Comparison of ENCODE assay signal across 1 cellular context in the genomic region with DNA sequence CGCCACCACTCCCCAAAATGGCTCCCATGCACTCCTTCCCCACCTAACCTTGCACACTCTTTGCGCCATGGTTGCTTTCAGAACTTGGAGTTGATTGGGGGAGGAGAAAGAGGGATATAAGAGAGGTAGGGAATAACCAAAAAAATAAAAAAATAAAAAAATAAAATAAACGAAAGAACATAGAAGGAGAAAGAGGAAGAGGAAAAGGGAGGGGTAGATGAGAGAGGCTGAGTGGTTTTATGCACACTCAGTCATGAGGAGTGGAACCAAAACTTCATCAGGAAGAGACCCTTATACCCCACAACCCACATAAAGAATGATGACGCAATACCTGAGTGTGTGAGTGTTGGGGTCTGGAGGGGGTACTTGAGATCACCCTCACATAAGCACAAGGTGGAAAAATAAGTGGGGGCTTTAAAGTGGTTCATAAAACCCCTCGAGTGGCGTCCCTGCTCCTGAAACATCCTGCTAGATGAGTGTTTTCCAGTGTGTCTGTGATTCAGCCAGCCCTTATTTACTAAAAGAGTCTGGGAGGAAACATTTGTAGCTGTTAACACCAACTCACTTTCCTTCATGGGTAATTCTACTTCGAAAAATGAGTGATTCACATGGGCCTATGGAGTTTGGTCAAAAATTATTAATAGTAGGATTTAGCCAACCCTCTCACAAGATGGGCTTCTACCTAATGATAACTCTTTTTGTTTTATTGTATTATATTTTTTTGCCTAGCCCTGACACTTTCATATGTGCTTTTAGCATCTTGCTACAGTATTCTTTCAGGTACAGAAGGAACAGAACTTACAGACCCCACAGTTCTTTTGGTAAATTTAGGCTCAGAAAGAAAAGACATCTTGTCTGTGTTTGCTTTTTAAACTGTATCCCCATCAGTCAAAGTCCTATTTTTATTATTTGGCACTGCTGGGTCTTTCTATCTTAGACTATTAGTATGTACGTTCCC.
TF ChIP-seq lines count a peak whose summit lies in the region.

No MANE protein-coding gene starts in this region.

TF ChIP-seq in GM12878, 131 proteins besides CTCF, POLR2A, EP300 and RAD21 (continued from another document and continues in another):
- TF ChIP-seq NFIC (IDR thresholded peaks at IDR 0.05; ENCODE audit: low read depth, low read length) (peak; percentile 55), TBL1XR1 (IDR thresholded peaks at IDR 0.05; ENCODE audit: low read depth, low read length) (0 out of 2 replicates have a peak, but pooled peaks have one; percentile 18), NFXL1 (IDR thresholded peaks at IDR 0.05; ENCODE audit: borderline replicate concordance) (no peak), EGR1 (IDR thresholded peaks at IDR 0.05; ENCODE audit: borderline replicate concordance in 1 of 2, low read depth in 2 of 2, low read length in 2 of 2) (no peak), SPI1 (IDR thresholded peaks at IDR 0.05; ENCODE audit: borderline replicate concordance, insufficient read depth, low read depth, low read length) (peak; percentile 74), CHD1 (IDR thresholded peaks at IDR 0.05; ENCODE audit: low read depth, low read length) (0 out of 2 replicates have a peak, but pooled peaks have one; percentile 21), PAX5 (IDR thresholded peaks at IDR 0.05; ENCODE audit: borderline replicate concordance, low read depth, low read length) (no peak), PML (IDR thresholded peaks at IDR 0.05; ENCODE audit: low read length) (no peak; the same call in 1 of the 2 replicates), PAX8 (IDR thresholded peaks at IDR 0.05) (peak; percentile 52; the same call in 1 of the 2 replicates), BCLAF1 (IDR thresholded peaks at IDR 0.05) (no peak), EZH2 (IDR thresholded peaks at IDR 0.05; ENCODE audit: borderline replicate concordance, control insufficient read depth, low read depth, low read length) (no peak), ATF2 (IDR thresholded peaks at IDR 0.05; ENCODE audit: low read length) (peak; percentile 14), BACH1 (IDR thresholded peaks at IDR 0.05; ENCODE audit: borderline replicate concordance) (peak; percentile 61; the same call in 1 of the 2 replicates), ZNF687 (IDR thresholded peaks at IDR 0.05) (0 out of 2 replicates have a peak, but pooled peaks have one; percentile 23), JUND (IDR thresholded peaks at IDR 0.05; ENCODE audit: low read depth, low read length) (no peak), SMAD1 (IDR thresholded peaks at IDR 0.05; ENCODE audit: low read depth, partially characterized antibody) (peak; percentile 71), HDAC2 (IDR thresholded peaks at IDR 0.05) (no peak), IRF5 (IDR thresholded peaks at IDR 0.05; ENCODE audit: borderline replicate concordance) (no peak), RUNX3 (IDR thresholded peaks at IDR 0.05; ENCODE audit: low read length) (peak; percentile 84), SMC3 (IDR thresholded peaks at IDR 0.05; ENCODE audit: borderline replicate concordance, low read length) (no peak), MTA2 (IDR thresholded peaks at IDR 0.05; ENCODE audit: low read depth) (peak; percentile 41; the same call in 1 of the 2 replicates), GATAD2B (conservative IDR thresholded peaks at IDR 0.05; ENCODE audit: low read depth) (no peak), CHD2 (IDR thresholded peaks at IDR 0.05; ENCODE audit: borderline replicate concordance, low read depth, low read length) (no peak), BCL11A (IDR thresholded peaks at IDR 0.05; ENCODE audit: low read depth, low read length) (no peak), BMI1 (IDR thresholded peaks at IDR 0.05; ENCODE audit: borderline replicate concordance) (0 out of 2 replicates have a peak, but pooled peaks have one; percentile 53), SMARCA5 (IDR thresholded peaks at IDR 0.05) (no peak), RAD51 (IDR thresholded peaks at IDR 0.05) (no peak), TCF3 (IDR thresholded peaks at IDR 0.05; ENCODE audit: borderline replicate concordance, insufficient read depth, low read depth, low read length) (no peak), SREBF2 (IDR thresholded peaks at IDR 0.05; ENCODE audit: low read length) (no peak)
- TF ChIP-seq, protein P1, sequence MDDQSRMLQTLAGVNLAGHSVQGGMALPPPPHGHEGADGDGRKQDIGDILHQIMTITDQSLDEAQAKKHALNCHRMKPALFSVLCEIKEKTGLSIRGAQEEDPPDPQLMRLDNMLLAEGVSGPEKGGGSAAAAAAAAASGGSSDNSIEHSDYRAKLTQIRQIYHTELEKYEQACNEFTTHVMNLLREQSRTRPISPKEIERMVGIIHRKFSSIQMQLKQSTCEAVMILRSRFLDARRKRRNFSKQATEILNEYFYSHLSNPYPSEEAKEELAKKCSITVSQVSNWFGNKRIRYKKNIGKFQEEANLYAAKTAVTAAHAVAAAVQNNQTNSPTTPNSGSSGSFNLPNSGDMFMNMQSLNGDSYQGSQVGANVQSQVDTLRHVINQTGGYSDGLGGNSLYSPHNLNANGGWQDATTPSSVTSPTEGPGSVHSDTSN (IDR thresholded peaks at IDR 0.05; ENCODE audit: insufficient replicate concordance, low read depth, low read length), result no peak
- TF ChIP-seq, protein P2, sequence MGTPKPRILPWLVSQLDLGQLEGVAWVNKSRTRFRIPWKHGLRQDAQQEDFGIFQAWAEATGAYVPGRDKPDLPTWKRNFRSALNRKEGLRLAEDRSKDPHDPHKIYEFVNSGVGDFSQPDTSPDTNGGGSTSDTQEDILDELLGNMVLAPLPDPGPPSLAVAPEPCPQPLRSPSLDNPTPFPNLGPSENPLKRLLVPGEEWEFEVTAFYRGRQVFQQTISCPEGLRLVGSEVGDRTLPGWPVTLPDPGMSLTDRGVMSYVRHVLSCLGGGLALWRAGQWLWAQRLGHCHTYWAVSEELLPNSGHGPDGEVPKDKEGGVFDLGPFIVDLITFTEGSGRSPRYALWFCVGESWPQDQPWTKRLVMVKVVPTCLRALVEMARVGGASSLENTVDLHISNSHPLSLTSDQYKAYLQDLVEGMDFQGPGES (IDR thresholded peaks at IDR 0.05), result no peak
- TF ChIP-seq, protein P3, sequence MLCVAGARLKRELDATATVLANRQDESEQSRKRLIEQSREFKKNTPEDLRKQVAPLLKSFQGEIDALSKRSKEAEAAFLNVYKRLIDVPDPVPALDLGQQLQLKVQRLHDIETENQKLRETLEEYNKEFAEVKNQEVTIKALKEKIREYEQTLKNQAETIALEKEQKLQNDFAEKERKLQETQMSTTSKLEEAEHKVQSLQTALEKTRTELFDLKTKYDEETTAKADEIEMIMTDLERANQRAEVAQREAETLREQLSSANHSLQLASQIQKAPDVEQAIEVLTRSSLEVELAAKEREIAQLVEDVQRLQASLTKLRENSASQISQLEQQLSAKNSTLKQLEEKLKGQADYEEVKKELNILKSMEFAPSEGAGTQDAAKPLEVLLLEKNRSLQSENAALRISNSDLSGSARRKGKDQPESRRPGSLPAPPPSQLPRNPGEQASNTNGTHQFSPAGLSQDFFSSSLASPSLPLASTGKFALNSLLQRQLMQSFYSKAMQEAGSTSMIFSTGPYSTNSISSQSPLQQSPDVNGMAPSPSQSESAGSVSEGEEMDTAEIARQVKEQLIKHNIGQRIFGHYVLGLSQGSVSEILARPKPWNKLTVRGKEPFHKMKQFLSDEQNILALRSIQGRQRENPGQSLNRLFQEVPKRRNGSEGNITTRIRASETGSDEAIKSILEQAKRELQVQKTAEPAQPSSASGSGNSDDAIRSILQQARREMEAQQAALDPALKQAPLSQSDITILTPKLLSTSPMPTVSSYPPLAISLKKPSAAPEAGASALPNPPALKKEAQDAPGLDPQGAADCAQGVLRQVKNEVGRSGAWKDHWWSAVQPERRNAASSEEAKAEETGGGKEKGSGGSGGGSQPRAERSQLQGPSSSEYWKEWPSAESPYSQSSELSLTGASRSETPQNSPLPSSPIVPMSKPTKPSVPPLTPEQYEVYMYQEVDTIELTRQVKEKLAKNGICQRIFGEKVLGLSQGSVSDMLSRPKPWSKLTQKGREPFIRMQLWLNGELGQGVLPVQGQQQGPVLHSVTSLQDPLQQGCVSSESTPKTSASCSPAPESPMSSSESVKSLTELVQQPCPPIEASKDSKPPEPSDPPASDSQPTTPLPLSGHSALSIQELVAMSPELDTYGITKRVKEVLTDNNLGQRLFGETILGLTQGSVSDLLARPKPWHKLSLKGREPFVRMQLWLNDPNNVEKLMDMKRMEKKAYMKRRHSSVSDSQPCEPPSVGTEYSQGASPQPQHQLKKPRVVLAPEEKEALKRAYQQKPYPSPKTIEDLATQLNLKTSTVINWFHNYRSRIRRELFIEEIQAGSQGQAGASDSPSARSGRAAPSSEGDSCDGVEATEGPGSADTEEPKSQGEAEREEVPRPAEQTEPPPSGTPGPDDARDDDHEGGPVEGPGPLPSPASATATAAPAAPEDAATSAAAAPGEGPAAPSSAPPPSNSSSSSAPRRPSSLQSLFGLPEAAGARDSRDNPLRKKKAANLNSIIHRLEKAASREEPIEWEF (IDR thresholded peaks at IDR 0.05; ENCODE audit: insufficient replicate concordance, low read depth, low read length), result peak; percentile 23
- TF ChIP-seq, protein P4, sequence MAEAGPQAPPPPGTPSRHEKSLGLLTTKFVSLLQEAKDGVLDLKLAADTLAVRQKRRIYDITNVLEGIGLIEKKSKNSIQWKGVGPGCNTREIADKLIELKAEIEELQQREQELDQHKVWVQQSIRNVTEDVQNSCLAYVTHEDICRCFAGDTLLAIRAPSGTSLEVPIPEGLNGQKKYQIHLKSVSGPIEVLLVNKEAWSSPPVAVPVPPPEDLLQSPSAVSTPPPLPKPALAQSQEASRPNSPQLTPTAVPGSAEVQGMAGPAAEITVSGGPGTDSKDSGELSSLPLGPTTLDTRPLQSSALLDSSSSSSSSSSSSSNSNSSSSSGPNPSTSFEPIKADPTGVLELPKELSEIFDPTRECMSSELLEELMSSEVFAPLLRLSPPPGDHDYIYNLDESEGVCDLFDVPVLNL (IDR thresholded peaks at IDR 0.05; ENCODE audit: low read depth, low read length), result no peak
